ENCODE assay signal across 19 cellular contexts in genomic region chr10:28180654-28181053, GRCh38.
DNase-seq lines count a peak whose midpoint lies in the region; ATAC-seq and TF ChIP-seq lines count a peak whose summit lies in the region.
"Had no signal": no experiment of that assay in that cellular context is flagged by ENCODE, and none has a peak within 500 bp of the region (broad histone marks: within the 10 kb centered on the region; RNA-seq: fewer than 3 reads in every experiment).

No MANE protein-coding gene starts in this region.

- no peak overlapping the region for H3K4me2 ChIP-seq in GM23248 (ENCODE audit: unreplicated experiment)

- no peaks in the 10 kb centered on the region for H3F3A ChIP-seq in GM23248 (ENCODE audit: insufficient read depth)

- no peaks in the 10 kb centered on the region for H3K36me3 ChIP-seq in GM23248 (ENCODE audit: low read depth)
- H3K36me3 ChIP-seq: esophagus squamous epithelium, heart right ventricle had no signal

- H3K9me2 ChIP-seq in GM23248 (ENCODE audit: insufficient read depth), result no peaks in the 10 kb centered on the region

- H3K4me3 Mint-ChIP-seq in natural killer cell, result no peak overlapping the region
- H3K4me3 Mint-ChIP-seq: activated naive CD8-positive, alpha-beta T cell treated with anti-CD3 and anti-CD28 coated beads, Interleukin-2, amount 10 ng/mL, durations not matched to agents 7 days and 5 days had no signal

- in situ Hi-C loops in GM23248 (cut with MboI), result no loop called here

- no peak overlapping the region for H3K27ac ChIP-seq in GM23248
- H3K27ac ChIP-seq: esophagus squamous epithelium, heart right ventricle, testis had no signal

- no peak overlapping the region for H3K9ac ChIP-seq in GM23248

- no peaks in the 10 kb centered on the region for H3K27me3 ChIP-seq in GM23248 (replicated peaks; ENCODE audit: insufficient read depth)
- H3K27me3 ChIP-seq: esophagus squamous epithelium, testis had no signal

- no peaks in the 10 kb centered on the region for H3K27me3 Mint-ChIP-seq in natural killer cell (ENCODE audit: low read depth in 2 of 2)
- H3K27me3 Mint-ChIP-seq: activated naive CD8-positive, alpha-beta T cell treated with anti-CD3 and anti-CD28 coated beads, Interleukin-2, amount 10 ng/mL, durations not matched to agents 7 days and 5 days had no signal

- ATAC-seq in left lobe of liver (no peak), natural killer cell (no peak), GM18858 (IDR thresholded peaks at IDR 0.05; ENCODE audit: unreplicated experiment) (no peak)
- ATAC-seq: heart right ventricle had no signal

- H3K9me3 Mint-ChIP-seq in natural killer cell, result no peaks in the 10 kb centered on the region
- H3K9me3 Mint-ChIP-seq: activated naive CD8-positive, alpha-beta T cell treated with anti-CD3 and anti-CD28 coated beads, Interleukin-2, amount 10 ng/mL, durations not matched to agents 7 days and 5 days had no signal

- no peak overlapping the region for H3K27ac Mint-ChIP-seq in natural killer cell
- H3K27ac Mint-ChIP-seq: activated naive CD8-positive, alpha-beta T cell treated with anti-CD3 and anti-CD28 coated beads, Interleukin-2, amount 10 ng/mL, durations not matched to agents 7 days and 5 days had no signal

- no peaks in the 10 kb centered on the region for H3K79me2 ChIP-seq in GM23248 (ENCODE audit: insufficient read depth)

- peaks cover 22 to 24% of the 10 kb centered on the region in 2 donors for H3K4me1 Mint-ChIP-seq in natural killer cell

- H3K9me3 ChIP-seq in GM23248 (ENCODE audit: low read depth), result no peaks in the 10 kb centered on the region
- H3K9me3 ChIP-seq: esophagus squamous epithelium, heart right ventricle, testis had no signal

- H3K36me3 Mint-ChIP-seq in natural killer cell, result no peaks in the 10 kb centered on the region
- H3K36me3 Mint-ChIP-seq: activated naive CD8-positive, alpha-beta T cell treated with anti-CD3 and anti-CD28 coated beads, Interleukin-2, amount 10 ng/mL, durations not matched to agents 7 days and 5 days had no signal

- H4K20me1 ChIP-seq in GM23248 (ENCODE audit: insufficient read depth), result no peaks in the 10 kb centered on the region

- no peak for TF ChIP-seq CTCF in natural killer cell (IDR thresholded peaks at IDR 0.05)

- no peak overlapping the region for H3K4me3 ChIP-seq in GM23248
- H3K4me3 ChIP-seq: esophagus squamous epithelium, heart right ventricle, testis had no signal

- no peak overlapping the region for H2AFZ ChIP-seq in GM23248

- H3K4me1 ChIP-seq in GM23248 (ENCODE audit: insufficient read depth), result peaks cover 12% of the 10 kb centered on the region

- intact Hi-C loops in natural killer cell (cut with micrococcal nuclease), result no loop called here

- 68 to 73% methylated on average over 4 of the region's 4 CpGs for WGBS in GM23248 (ENCODE audit: low coverage in 1 of 2, low lambda C conversion rate in 2 of 2, missing lambda C conversion rate in 2 of 2), 2 experiments

- DNase-seq in activated T-cell treated with anti-CD3 and anti-CD28 coated beads for 4 hours (peak; percentile 2), GM23248 (peak; percentile 23), RKO (ENCODE audit: low spot score) (peak; percentile 42), left kidney (ENCODE audit: low read depth, low spot score) (peak; percentile 66), left lobe of liver (ENCODE audit: low spot score) (no peak), natural killer cell (no peak)
- no peak for DNase-seq in activated T-cell treated with anti-CD3 and anti-CD28 coated beads, Interleukin-2, amount 50 U/mL, for 1 hour
- DNase-seq: activated naive CD8-positive, alpha-beta T cell treated with anti-CD3 and anti-CD28 coated beads, Interleukin-2, amount 10 ng/mL, durations not matched to agents 7 days and 5 days; esophagus squamous epithelium; GDM1; GOT3; heart right ventricle; kidney; midbrain; NCI-H526; RPMI8226; SW 1271; testis had no signal

Comparison
In these comparisons a context has a peak if more than half of its experiments do, and no peak if none do; other contexts are left out.
1. DNase-seq: peak in activated T-cell treated with anti-CD3 and anti-CD28 coated beads for 4 hours (single experiment), GM23248 (single experiment), RKO (single experiment) and left kidney (single experiment); none in activated T-cell treated with anti-CD3 and anti-CD28 coated beads, Interleukin-2, amount 50 U/mL, for 1 hour (single experiment), left lobe of liver (single experiment) and natural killer cell (single experiment).